In genomic region chr15:36325206-36325605, GRCh38 we compare ENCODE assay signal across 20 cellular contexts.
"Had no signal": no experiment of that assay in that cellular context is flagged by ENCODE, and none has a peak within 500 bp of the region (broad histone marks: within the 10 kb centered on the region; RNA-seq: fewer than 3 reads in every experiment).

No MANE protein-coding gene starts in this region.

- DNase-seq: colonic mucosa; cortex of kidney; effector CD8-positive, alpha-beta T cell; effector memory CD8-positive, alpha-beta T cell; endodermal cell; erythroblast; esophagus squamous epithelium; foreskin keratinocyte; heart left ventricle; hypothalamus; immature natural killer cell; left cardiac atrium; left lung; left ventricle myocardium superior; lower lobe of right lung; mesenchymal stem cell; mucosa of descending colon; naive B cell had no signal

- ATAC-seq: effector memory CD8-positive, alpha-beta T cell; esophagus mucosa; foreskin keratinocyte; gastroesophageal sphincter; heart left ventricle; left cardiac atrium; left lung; left ventricle myocardium superior; lower lobe of right lung; mucosa of descending colon had no signal
